1 cellular context compared by ENCODE assay signal in the genomic region with DNA sequence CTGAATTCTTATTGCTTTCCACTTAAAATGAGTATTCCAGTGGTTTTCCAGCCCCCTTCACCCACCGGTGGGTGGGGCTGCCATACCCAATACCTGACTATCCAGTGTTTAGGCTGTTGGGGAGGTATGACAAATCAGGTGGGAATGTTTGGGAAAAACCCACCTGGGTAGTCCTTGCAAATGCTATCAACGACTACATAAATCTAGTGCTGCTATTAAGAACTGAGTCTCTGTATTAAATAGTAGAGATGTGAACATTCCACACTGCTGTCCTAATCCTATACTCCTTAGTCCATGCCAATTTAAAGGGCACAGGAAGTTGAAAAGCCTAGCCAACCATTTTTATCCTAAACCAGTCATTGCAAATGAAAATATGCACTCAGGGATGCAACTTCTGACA.
TF ChIP-seq lines count a peak whose summit lies in the region.

No MANE protein-coding gene starts in this region.

TF ChIP-seq in HCT116, 20 proteins besides CTCF, POLR2A, EP300 and RAD21 (continued from another document):
- TF ChIP-seq REST (IDR thresholded peaks at IDR 0.05; ENCODE audit: low read depth) = no peak
- no peak for TF ChIP-seq EGR1 (IDR thresholded peaks at IDR 0.05; ENCODE audit: low read depth)
- no peak for TF ChIP-seq ELF1 (IDR thresholded peaks at IDR 0.05; ENCODE audit: borderline replicate concordance, low read depth)
- no peak for TF ChIP-seq ZFX (IDR thresholded peaks at IDR 0.05)
- TF ChIP-seq SP1 (IDR thresholded peaks at IDR 0.05; ENCODE audit: low read depth) = no peak
